In genomic region chr2:172556284-172557033, GRCh38 we compare ENCODE assay signal across 8 cellular contexts. TPM values are rescaled to one million over a fixed set of nuclear protein-coding genes. Genes with fewer than 3 reads are reported as not detected.
DNase-seq lines count a peak whose midpoint lies in the region; ATAC-seq, FAIRE-seq and TF ChIP-seq lines count a peak whose summit lies in the region.

No MANE protein-coding gene starts in this region.

- no peak overlapping the region for H3K23ac ChIP-seq in H1 (ENCODE audit: insufficient read length)

- TF ChIP-seq POLR2A in H1 (IDR thresholded peaks at IDR 0.05; ENCODE audit: control extremely low read depth in 1 of 2, low read depth in 2 of 2, low read length in 2 of 2): no peak

- peak; percentile 83 for DNase-seq in AG10803 (ENCODE audit: low read depth)
- peak; percentile 81 for DNase-seq in NCI-H69 (lab: John Stamatoyannopoulos, UW)
- peak; percentile 84 for DNase-seq in activated CD8-positive, alpha-beta T cell treated with anti-CD3 and anti-CD28 coated beads for 36 hours
- DNase-seq in H1 (ENCODE audit: low read depth in 1 of 2, low spot score in 2 of 2): peak; percentile 49 to 78
- DNase-seq in mucosa of descending colon: peak; percentile 72 to 87 (median 81)
- peak; percentile 10 to 34 for DNase-seq in stimulated activated CD8-positive, alpha-beta memory T cell treated with anti-CD3 and anti-CD28 coated beads, Interleukin-4, amount 100 ng/mL, for 4 hours (ENCODE audit: low read depth in 2 of 2, low spot score in 1 of 2)

- no peak overlapping the region for H2AFZ ChIP-seq in H1 (ENCODE audit: low read length)

- 3% methylated on average over 51 of the region's 52 CpGs; no CpG with 5 or more reads in 1 of the 2 experiments for WGBS in H1 (ENCODE audit: extremely low coverage in 1 of 2, insufficient coverage in 1 of 2, insufficient read length in 1 of 2, insufficient replicate concordance in 2 of 2, low coverage in 1 of 2, low lambda C conversion rate in 2 of 2, missing lambda C conversion rate in 1 of 2), 2 experiments

- H3K4me3 Mint-ChIP-seq in activated CD8-positive, alpha-beta T cell treated with anti-CD3 and anti-CD28 coated beads for 36 hours: peak overlapping the region; percentile 80

- no peak overlapping the region for H3K14ac ChIP-seq in H1 (ENCODE audit: insufficient read length)

- H3K4me3 ChIP-seq in AG10803 (ENCODE audit: low read length) (peak overlapping the region; percentile 78), H1 (ENCODE audit: extremely low read depth in 1 of 4, insufficient read depth in 2 of 4, low read depth in 3 of 4, low read length in 4 of 4) (peak overlapping the region; percentile 71 to 87 (median 78)), mucosa of descending colon (peak overlapping the region; percentile 87)

- peak overlapping the region; percentile 31; the same call in 1 of the 2 replicates for H3K27ac ChIP-seq in H1 (ENCODE audit: low read depth, low read length)

- no peak for TF ChIP-seq RAD21 in H1 (IDR thresholded peaks at IDR 0.05 in 1 of 2, conservative IDR thresholded peaks at IDR 0.05 in 1 of 2; ENCODE audit: low read depth in 2 of 2, low read length in 2 of 2)

- H3K4ac ChIP-seq in H1 (replicated peaks; ENCODE audit: insufficient read length, low read depth, low read length): peak overlapping the region; percentile 55

- H4K5ac ChIP-seq in H1 (ENCODE audit: insufficient read length, low read depth, low read length): peak overlapping the region; percentile 64

- H2BK120ac ChIP-seq in H1 (replicated peaks; ENCODE audit: low read depth, low read length): no peak overlapping the region

- TF ChIP-seq CTCF in AG10803 (conservative IDR thresholded peaks at IDR 0.05; ENCODE audit: low read length) (no peak), H1 (IDR thresholded peaks at IDR 0.05; ENCODE audit: control extremely low read depth in 1 of 3, insufficient read depth in 1 of 3, low read depth in 1 of 3, low read length in 3 of 3) (no peak), mucosa of descending colon (IDR thresholded peaks at IDR 0.05) (no peak)
- no peak for TF ChIP-seq CTCF in activated CD8-positive, alpha-beta T cell treated with anti-CD3 and anti-CD28 coated beads for 36 hours (IDR thresholded peaks at IDR 0.05)

- peak overlapping the region; percentile 94 for H3K27ac Mint-ChIP-seq in activated CD8-positive, alpha-beta T cell treated with anti-CD3 and anti-CD28 coated beads for 36 hours

- no peak overlapping the region for H2AK5ac ChIP-seq in H1 (ENCODE audit: low read depth, low read length)

- H2BK20ac ChIP-seq in H1 (ENCODE audit: low read length): no peak overlapping the region

- no peaks in the 10 kb centered on the region for H3K9me3 Mint-ChIP-seq in activated CD8-positive, alpha-beta T cell treated with anti-CD3 and anti-CD28 coated beads for 36 hours

- H3K4me1 ChIP-seq in H1 (replicated peaks in 1 of 4; ENCODE audit: control insufficient read depth in 3 of 4, insufficient read depth in 4 of 4, low read length in 3 of 4): peaks cover 3 to 21% (median 12%) of the 10 kb centered on the region in 4 experiments; a peak in 6 of 7 replicates
- peaks cover 7% of the 10 kb centered on the region for H3K4me1 ChIP-seq in mucosa of descending colon (ENCODE audit: low read depth)

- peaks cover 63% of the 10 kb centered on the region for H3K36me3 Mint-ChIP-seq in activated CD8-positive, alpha-beta T cell treated with anti-CD3 and anti-CD28 coated beads for 36 hours (ENCODE audit: low read depth)

- CTCF ChIA-PET in activated CD8-positive, alpha-beta T cell treated with anti-CD3 and anti-CD28 coated beads for 36 hours (lab: Charles Lee): no interaction called here
- CTCF ChIA-PET in H1 (lab: Charles Lee; ENCODE audit: partially characterized antibody): interaction anchor here (1.1 kb wide), 1 partner anchor 118 kb away, joined by 4 read pairs; no protein-coding TSS in a partner anchor

- peaks cover 11% of the 10 kb centered on the region for H3K23me2 ChIP-seq in H1 (ENCODE audit: low read depth, low read length)

- H3K4me1 Mint-ChIP-seq in activated CD8-positive, alpha-beta T cell treated with anti-CD3 and anti-CD28 coated beads for 36 hours (ENCODE audit: low read depth): peaks cover 46% of the 10 kb centered on the region

- peaks cover 4 to 50% of the 10 kb centered on the region in 2 experiments; a peak in 2 of 4 replicates for H3K79me2 ChIP-seq in H1 (ENCODE audit: control insufficient read depth in 1 of 2, insufficient read depth in 2 of 2, low read length in 2 of 2)

- H2BK5ac ChIP-seq in H1 (ENCODE audit: low read depth, low read length): peak overlapping the region; percentile 73; the same call in 1 of the 2 replicates

- H2BK12ac ChIP-seq in H1 (ENCODE audit: low read depth, low read length): peak overlapping the region; percentile 12; the same call in 1 of the 2 replicates

- H3K9ac ChIP-seq in H1 (replicated peaks in 1 of 4; ENCODE audit: extremely low read depth in 1 of 4, low read depth in 3 of 4, low read length in 3 of 4): peak overlapping the region; percentile 59 to 69 (median 64)

- no peaks in the 10 kb centered on the region for H3K27me3 ChIP-seq in H1 (replicated peaks in 1 of 4; ENCODE audit: control insufficient read depth in 3 of 4, extremely low read depth in 1 of 4, insufficient read depth in 3 of 4, low read length in 3 of 4)

- peak; percentile 56 for ATAC-seq in GM18870 (IDR thresholded peaks at IDR 0.05; ENCODE audit: unreplicated experiment)
- ATAC-seq in HG03097 (IDR thresholded peaks at IDR 0.05; ENCODE audit: low FRiP score, unreplicated experiment): peak; percentile 62
- peak; percentile 50 for ATAC-seq in activated CD8-positive, alpha-beta T cell treated with anti-CD3 and anti-CD28 coated beads for 36 hours
- peak; percentile 74 for ATAC-seq in mucosa of descending colon

- H3K18ac ChIP-seq in H1 (ENCODE audit: extremely low read depth, low read length): peak overlapping the region; percentile 44

- peaks cover 3% of the 10 kb centered on the region; the same call in 1 of the 2 replicates for H3K79me1 ChIP-seq in H1 (ENCODE audit: low read depth, low read length)

- POLR2A ChIA-PET in activated CD8-positive, alpha-beta T cell treated with anti-CD3 and anti-CD28 coated beads for 36 hours (lab: Charles Lee): interaction anchor here (0.7 to 2.0 kb wide), 8 partner anchors 9 to 154 kb away, joined by 3 to 8 read pairs (median 4); no protein-coding TSS in a partner anchor
- POLR2A ChIA-PET in H1 (lab: Charles Lee; ENCODE audit: partially characterized antibody): interaction anchor here (0.9 to 2.4 kb wide), 5 partner anchors 8 to 271 kb away, joined by 3 to 8 read pairs (median 4); no protein-coding TSS in a partner anchor

- 0 out of 2 replicates have a peak overlapping the region, but pooled peaks have one; percentile 61 for H2BK15ac ChIP-seq in H1 (ENCODE audit: low read length)

- no peak for TF ChIP-seq EP300 in H1 (IDR thresholded peaks at IDR 0.05; ENCODE audit: borderline replicate concordance in 1 of 2, low read depth in 2 of 2, low read length in 2 of 2)

- H3K36me3 ChIP-seq in H1 (ENCODE audit: control insufficient read depth in 2 of 4, insufficient read depth in 4 of 4, low read length in 3 of 4) (peaks cover 0 to 7% (median 2%) of the 10 kb centered on the region in 4 experiments; a peak in 3 of 8 replicates), mucosa of descending colon (ENCODE audit: low read depth) (no peaks in the 10 kb centered on the region)

- intact Hi-C loops in activated CD8-positive, alpha-beta T cell treated with anti-CD3 and anti-CD28 coated beads for 36 hours (cut with micrococcal nuclease): no loop called here
- intact Hi-C loops in mucosa of descending colon (cut with DNase I, micrococcal nuclease): no loop called here

- H3K27me3 Mint-ChIP-seq in activated CD8-positive, alpha-beta T cell treated with anti-CD3 and anti-CD28 coated beads for 36 hours: peaks cover 1% of the 10 kb centered on the region

- H4K20me1 ChIP-seq in H1 (replicated peaks in 1 of 2; ENCODE audit: control insufficient read depth in 1 of 2, insufficient read depth in 2 of 2, low read length in 2 of 2): no peaks in the 10 kb centered on the region

- peak overlapping the region; percentile 80 for H3K56ac ChIP-seq in H1 (replicated peaks; ENCODE audit: insufficient read length, low read depth, low read length)

- peak overlapping the region; percentile 95 for H4K8ac ChIP-seq in H1 (ENCODE audit: extremely low read depth, insufficient read depth, low read length)

- H4K91ac ChIP-seq in H1 (replicated peaks; ENCODE audit: insufficient read length, low read length): peak overlapping the region; percentile 12

- FAIRE-seq in H1 (lab: Jason Lieb, UNC): no peak

- H3K4me2 ChIP-seq in H1 (ENCODE audit: insufficient read depth in 1 of 2, low read depth in 2 of 2, low read length in 2 of 2): peak overlapping the region; percentile 73 to 87

- H3K9me3 ChIP-seq in H1 (ENCODE audit: insufficient read depth in 2 of 2, low read depth in 1 of 2, low read length in 1 of 2) (no peaks in the 10 kb centered on the region), mucosa of descending colon (no peaks in the 10 kb centered on the region)

TF ChIP-seq in H1, 55 proteins besides CTCF, POLR2A, EP300 and RAD21 (continues in another document):
- peak; percentile 41 for TF ChIP-seq KDM4A (IDR thresholded peaks at IDR 0.05; ENCODE audit: low read depth, low read length, severe bottlenecking)
- TF ChIP-seq PHF8 (conservative IDR thresholded peaks at IDR 0.05; ENCODE audit: low read depth, low read length): peak; percentile 41
- TF ChIP-seq ASH2L (IDR thresholded peaks at IDR 0.05; ENCODE audit: low read length): peak; percentile 40
- TF ChIP-seq HDAC2 (IDR thresholded peaks at IDR 0.05; ENCODE audit: borderline replicate concordance in 1 of 2, low read depth in 2 of 2, low read length in 2 of 2): peak in 1 of 2 experiments; percentile 96; a peak in 3 of 4 replicates
- TF ChIP-seq GABPA (IDR thresholded peaks at IDR 0.05; ENCODE audit: borderline replicate concordance, insufficient read depth, low read length): no peak
- no peak; the same call in 1 of the 2 replicates for TF ChIP-seq TBP (IDR thresholded peaks at IDR 0.05; ENCODE audit: low read depth, low read length)

RNA-seq across cellular contexts. Expression of gene PDK1, which starts 0.6 kb away (rescaled TPM):
- total RNA-seq in activated CD8-positive, alpha-beta T cell treated with anti-CD3 and anti-CD28 coated beads for 36 hours: 10 to 100 TPM; 65.8 to 70.7 TPM
- 18.2 and 18.7 TPM in 2 replicates for total RNA-seq in H1 (2021; fragmentation: NEBNext Ultra II Directional; extraction: Animal tissue kit (Norgen Biotek cat#: 25700))
- 10.7 and 21.9 TPM in 2 replicates for polyA plus RNA-seq in H1 (2011; rRNA removed)
- 18.3 TPM for polyA plus RNA-seq in H1 (2011; cell fraction: cytosol; rRNA removed)
- polyA plus RNA-seq in H1 (2011; cell fraction: nucleus; rRNA removed): 26.8 TPM
- 18.4 to 29.1 TPM (median 22.2 TPM) in 4 replicates for polyA plus RNA-seq in H1 (2012, experiment 1 of 2)
- 1.9 TPM for polyA plus RNA-seq in H1 (2012, experiment 2 of 2)
- polyA plus RNA-seq in H1 (2013, experiment 1 of 2): 14.6 TPM
- 13.6 TPM for polyA plus RNA-seq in H1 (2013, experiment 2 of 2)
- 61.6 and 153 TPM in 2 replicates for polyA minus RNA-seq in H1 (2011; rRNA and poly(A)+ RNA removed)
- 30.0 TPM for polyA minus RNA-seq in H1 (2011; cell fraction: cytosol; rRNA and poly(A)+ RNA removed)
- 51.6 TPM for polyA minus RNA-seq in H1 (2011; cell fraction: nucleus; rRNA and poly(A)+ RNA removed)
- 10 to 100 TPM; 11.6 to 16.5 (median 14.7) TPM for total RNA-seq in mucosa of descending colon

Comparison
In these comparisons a context has a peak if more than half of its experiments do, and no peak if none do; other contexts are left out.
1. Peak in every context shown above with its lines: DNase-seq, ATAC-seq, H3K4me3 ChIP-seq and H3K27ac ChIP-seq.
2. DNase-seq: peak in every context shown above with its lines; median percentile 84 in activated CD8-positive, alpha-beta T cell treated with anti-CD3 and anti-CD28 coated beads for 36 hours; 83 in AG10803; 81 in NCI-H69; 81 in mucosa of descending colon; 64 in H1; 22 in stimulated activated CD8-positive, alpha-beta memory T cell treated with anti-CD3 and anti-CD28 coated beads, Interleukin-4, amount 100 ng/mL, for 4 hours.